ENCODE assay signal across 9 cellular contexts in the genomic region with DNA sequence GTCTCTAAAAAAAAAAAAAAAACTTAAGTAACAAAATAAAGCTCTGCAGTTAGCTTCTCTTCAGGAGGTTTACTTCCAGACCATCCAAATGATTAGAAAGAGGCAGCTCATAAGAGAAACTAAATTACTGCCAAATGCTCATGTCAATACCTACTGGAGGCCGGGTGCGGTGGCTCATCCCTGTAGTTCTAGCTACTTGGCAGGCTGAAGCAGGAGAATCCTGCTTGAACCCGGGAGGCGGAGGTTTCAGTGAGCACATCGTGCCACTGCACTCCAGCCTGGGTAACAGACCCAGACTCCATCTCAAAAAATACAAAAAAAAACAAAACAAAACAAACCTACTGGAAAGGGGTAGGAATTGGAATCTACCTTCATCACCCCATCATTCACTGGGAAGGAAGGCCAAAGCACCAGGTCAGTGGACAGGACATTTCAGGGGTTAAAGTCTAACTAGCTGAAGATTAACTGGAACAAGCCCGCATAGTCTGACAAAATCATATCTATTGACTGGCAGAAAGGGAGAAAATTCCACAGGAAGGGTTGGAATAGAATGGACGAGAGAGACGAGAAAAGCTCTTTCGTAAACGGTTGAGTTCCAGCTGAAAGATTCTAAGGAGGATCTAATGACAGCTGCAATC. TPM values are rescaled to one million over a fixed set of nuclear protein-coding genes. Genes with fewer than 3 reads are reported as not detected.
DNase-seq lines count a peak whose midpoint lies in the region; ATAC-seq and TF ChIP-seq lines count a peak whose summit lies in the region.
"Had no signal": no experiment of that assay in that cellular context is flagged by ENCODE, and none has a peak within 500 bp of the region (broad histone marks: within the 10 kb centered on the region; RNA-seq: fewer than 3 reads in every experiment).

No MANE protein-coding gene starts in this region.

- H3K27me3 Mint-ChIP-seq in naive thymus-derived CD8-positive, alpha-beta T cell = no peaks in the 10 kb centered on the region

- no peak for ATAC-seq in naive thymus-derived CD8-positive, alpha-beta T cell
- ATAC-seq in HG03469 (IDR thresholded peaks at IDR 0.05; ENCODE audit: unreplicated experiment) = no peak

- H3K4me3 ChIP-seq in BE2C (ENCODE audit: low read depth, low read length) = peak overlapping the region; percentile 90
- peak overlapping the region; percentile 61 for H3K4me3 ChIP-seq in LNCaP clone FGC (ENCODE audit: low read depth, low read length)

- no peaks in the 10 kb centered on the region for H3K27me3 ChIP-seq in BE2C

- peaks cover 4% of the 10 kb centered on the region; the same call in 1 of the 2 replicates for H3K9me3 ChIP-seq in BE2C

- H3K27ac Mint-ChIP-seq in naive thymus-derived CD8-positive, alpha-beta T cell = peak overlapping the region; percentile 76 to 99 (median 97)

- H3K36me3 ChIP-seq in BE2C = no peaks in the 10 kb centered on the region

- POLR2A ChIA-PET in naive thymus-derived CD8-positive, alpha-beta T cell (lab: Charles Lee) = interaction anchor here (0.5 to 3.1 kb wide), 5 partner anchors 41 to 460 kb away, joined by 3 to 13 read pairs (median 4); a partner anchor contains a TSS

- H3K36me3 Mint-ChIP-seq in naive thymus-derived CD8-positive, alpha-beta T cell = peaks cover 15 to 32% (median 19%) of the 10 kb centered on the region in 3 donors

- peak overlapping the region; percentile 89 to 98 (median 96) for H3K4me3 Mint-ChIP-seq in naive thymus-derived CD8-positive, alpha-beta T cell

- H3K4me1 ChIP-seq in BE2C = no peaks in the 10 kb centered on the region

- H3K9me3 Mint-ChIP-seq in naive thymus-derived CD8-positive, alpha-beta T cell = peaks cover 0 to 56% (median 14%) of the 10 kb centered on the region in 9 donors

- TF ChIP-seq CTCF in BE2C (IDR thresholded peaks at IDR 0.05; ENCODE audit: low read depth, low read length) (no peak), LNCaP clone FGC (IDR thresholded peaks at IDR 0.05; ENCODE audit: control insufficient read depth, extremely low read depth, insufficient read depth) (no peak)

- H3K4me1 Mint-ChIP-seq in naive thymus-derived CD8-positive, alpha-beta T cell = peaks cover 11 to 29% (median 24%) of the 10 kb centered on the region in 4 donors

- DNase-seq in BE2C = no peak
- DNase-seq in LNCaP clone FGC (ENCODE audit: low read depth) = no peak
- peak; percentile 2 for DNase-seq in dermis blood vessel endothelial cell
- no peak for DNase-seq in naive thymus-derived CD8-positive, alpha-beta T cell
- DNase-seq in NCI-H1417 (lab: John Stamatoyannopoulos, UW) = no peak
- DNase-seq in AML-193 (lab: John Stamatoyannopoulos, UW) = no peak
- no peak for DNase-seq in pons (ENCODE audit: low spot score)
- DNase-seq: erythroblast had no signal

RNA-seq across cellular contexts. Expression of a gene that starts 1.3 kb away (rescaled TPM):
- 2.1 TPM for polyA plus RNA-seq in BE2C (2012; ENCODE audit: insufficient read depth, insufficient read length, low read depth)
- total RNA-seq in dermis blood vessel endothelial cell = 3.3 and 5.6 TPM in 2 replicates
- 10 to 100 TPM; 21.3 to 22.1 TPM for total RNA-seq in naive thymus-derived CD8-positive, alpha-beta T cell
- polyA plus RNA-seq in naive thymus-derived CD8-positive, alpha-beta T cell = 1 to 10 TPM; 3.4 to 5.5 (median 4.6) TPM

RNA-seq across cellular contexts. Expression of a gene that starts 40.8 kb away (rescaled TPM):
- 6.1 TPM for polyA plus RNA-seq in BE2C (2012; ENCODE audit: insufficient read depth, insufficient read length, low read depth)
- total RNA-seq in dermis blood vessel endothelial cell = 5.2 and 5.6 TPM in 2 replicates
- total RNA-seq in naive thymus-derived CD8-positive, alpha-beta T cell = 10 to 100 TPM; 10.1 to 12.4 TPM
- 10 to 100 TPM in 1 of 3 donors, 1 to 10 TPM in 2; 2.8 to 13.5 (median 5.3) TPM for polyA plus RNA-seq in naive thymus-derived CD8-positive, alpha-beta T cell
